Comparison of ENCODE assay signal across 14 cellular contexts in the genomic region with DNA sequence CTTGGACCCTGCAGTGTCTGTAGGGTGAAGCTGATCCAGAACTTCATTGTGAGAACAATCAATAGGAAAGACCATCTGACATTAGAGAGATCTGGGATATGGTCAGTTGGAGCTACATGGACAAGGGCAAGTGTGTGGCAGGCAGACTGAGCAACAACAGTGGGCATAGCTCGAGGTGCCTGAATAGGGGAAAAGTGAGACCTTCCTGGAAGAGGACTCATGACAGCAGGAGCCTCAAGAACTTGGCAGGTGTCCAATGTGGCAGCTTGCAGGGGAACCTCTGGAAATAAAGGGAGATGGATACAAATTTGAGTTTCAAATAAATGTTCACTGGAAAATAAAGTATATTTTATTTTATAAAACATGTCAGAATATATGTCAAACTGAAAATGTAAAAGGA.
DNase-seq lines count a peak whose midpoint lies in the region; ATAC-seq and TF ChIP-seq lines count a peak whose summit lies in the region.
"Had no signal": no experiment of that assay in that cellular context is flagged by ENCODE, and none has a peak within 500 bp of the region (broad histone marks: within the 10 kb centered on the region; RNA-seq: fewer than 3 reads in every experiment).

No MANE protein-coding gene starts in this region.

- H3K79me2 ChIP-seq in mesendoderm (ENCODE audit: control insufficient read depth, insufficient read depth, low read length) = no peaks in the 10 kb centered on the region

- H3K36me3 ChIP-seq in thoracic aorta (no peaks in the 10 kb centered on the region), mesendoderm (ENCODE audit: control insufficient read depth, insufficient read depth, low read length) (no peaks in the 10 kb centered on the region)
- H3K36me3 ChIP-seq: vagina had no signal

- H2BK15ac ChIP-seq in mesendoderm (replicated peaks; ENCODE audit: low read depth) = no peak overlapping the region

- H2AK5ac ChIP-seq in mesendoderm (ENCODE audit: low read length) = no peak overlapping the region

- H3K4me3 ChIP-seq in thoracic aorta (no peak overlapping the region), mesendoderm (ENCODE audit: low read length) (no peak overlapping the region)
- H3K4me3 ChIP-seq: GM23248, vagina had no signal

- DNase-seq in NCI-H748 (lab: John Stamatoyannopoulos, UW; ENCODE audit: unreplicated experiment) (peak; percentile 42), NCI-H748 treated with DMSO at 0.1 percent for 48 hours (lab: John Stamatoyannopoulos, UW) (no peak), NCI-H524 (lab: John Stamatoyannopoulos, UW) (peak; percentile 47 to 87), erythroblast (lab: John Stamatoyannopoulos, UW) (peak; percentile 12 to 50), thoracic aorta (ENCODE audit: low spot score) (no peak), mesendoderm (no peak), NAMALWA (ENCODE audit: low spot score) (no peak)
- DNase-seq: activated CD8-positive, alpha-beta memory T cell treated with anti-CD3 and anti-CD28 coated beads, Interleukin-2, amount 10 ng/mL, durations not matched to agents 7 days and 5 days; activated naive CD4-positive, alpha-beta T cell treated with anti-CD3 and anti-CD28 coated beads, Interleukin-2, amount 10 ng/mL, durations not matched to agents 7 days and 5 days; GM23248; immature natural killer cell had no signal

- H3K4me1 ChIP-seq in thoracic aorta (ENCODE audit: control insufficient read depth in 1 of 2, low read depth in 2 of 2) = peaks cover 50 to 91% of the 10 kb centered on the region in 2 donors
- H3K4me1 ChIP-seq in mesendoderm (ENCODE audit: control insufficient read depth, low read depth, low read length) = no peaks in the 10 kb centered on the region

- peak overlapping the region; percentile 81 to 95 for H3K27ac ChIP-seq in thoracic aorta
- no peak overlapping the region for H3K27ac ChIP-seq in mesendoderm (ENCODE audit: low read depth, low read length)
- H3K27ac ChIP-seq: GM23248, vagina had no signal

- H4K5ac ChIP-seq in mesendoderm (ENCODE audit: low read length) = no peak overlapping the region

- H2BK5ac ChIP-seq in mesendoderm (ENCODE audit: low read length) = no peak overlapping the region

- H3K56ac ChIP-seq in mesendoderm (ENCODE audit: low read length) = no peak overlapping the region

- ATAC-seq in thoracic aorta (ENCODE audit: insufficient number of reproducible peaks, low FRiP score, low read depth) (no peak), GM19035 (IDR thresholded peaks at IDR 0.05; ENCODE audit: unreplicated experiment) (no peak)
- ATAC-seq: activated CD8-positive, alpha-beta memory T cell treated with anti-CD3 and anti-CD28 coated beads, Interleukin-2, amount 10 ng/mL, durations not matched to agents 7 days and 5 days; SK-N-SH treated with all-trans-retinoic acid at 6 μM for 48 hours had no signal

- no peak overlapping the region for H3K4ac ChIP-seq in mesendoderm (ENCODE audit: low read depth, low read length)

- H3K4me2 ChIP-seq in mesendoderm (ENCODE audit: low read length) = no peak overlapping the region

- no peaks in the 10 kb centered on the region for H3K79me1 ChIP-seq in mesendoderm (ENCODE audit: low read length)

- no peak overlapping the region for H4K8ac ChIP-seq in mesendoderm (ENCODE audit: low read depth, low read length)

- H2BK120ac ChIP-seq in mesendoderm (ENCODE audit: low read depth, low read length) = no peak overlapping the region

- H3K9me3 ChIP-seq in thoracic aorta = no peaks in the 10 kb centered on the region
- H3K9me3 ChIP-seq: vagina had no signal

- no CpG with 5 or more reads among the region's 1 CpG for WGBS in mesendoderm (ENCODE audit: extremely low coverage, insufficient coverage, low lambda C conversion rate)

- no peaks in the 10 kb centered on the region for H3K27me3 ChIP-seq in thoracic aorta (replicated peaks; ENCODE audit: insufficient read depth)
- H3K27me3 ChIP-seq in mesendoderm (ENCODE audit: insufficient read depth, low read length, poor library complexity) = no peaks in the 10 kb centered on the region
- H3K27me3 ChIP-seq: vagina had no signal

- H3K23ac ChIP-seq in mesendoderm (ENCODE audit: low read length) = no peak overlapping the region

- no peak overlapping the region for H3K9ac ChIP-seq in mesendoderm (ENCODE audit: low read length)
- H3K9ac ChIP-seq: GM23248 had no signal

- TF ChIP-seq POLR2A in erythroblast (IDR thresholded peaks at IDR 0.05; ENCODE audit: low read length) = no peak

- TF ChIP-seq CTCF in thoracic aorta (IDR thresholded peaks at IDR 0.05) = no peak

- H3K18ac ChIP-seq in mesendoderm (ENCODE audit: low read length) = no peak overlapping the region

Comparison
In these comparisons a context has a peak if more than half of its experiments do, and no peak if none do; other contexts are left out.
1. DNase-seq: peak in NCI-H748 (single experiment), NCI-H524 (2 of 2) and erythroblast (2 of 2); none in NCI-H748 treated with DMSO at 0.1 percent for 48 hours (single experiment), thoracic aorta (single experiment), mesendoderm (single experiment) and NAMALWA (single experiment).